Comparison of ENCODE assay signal across 8 cellular contexts in genomic region chr16:4803479-4804243, GRCh38. TPM values are rescaled to one million over a fixed set of nuclear protein-coding genes. Genes with fewer than 3 reads are reported as not detected.
DNase-seq lines count a peak whose midpoint lies in the region; ATAC-seq and TF ChIP-seq lines count a peak whose summit lies in the region.

No MANE protein-coding gene starts in this region.

- H3K79me2 ChIP-seq in KMS-11 (ENCODE audit: insufficient read depth, low read depth): no peaks in the 10 kb centered on the region

- H3K36me3 Mint-ChIP-seq in CD14-positive monocyte: peaks cover 32 to 60% of the 10 kb centered on the region in 2 donors
- H3K36me3 Mint-ChIP-seq in naive thymus-derived CD4-positive, alpha-beta T cell: peaks cover 3 to 12% (median 6%) of the 10 kb centered on the region in 5 donors

- H4K20me1 ChIP-seq in KMS-11 (ENCODE audit: insufficient read depth): no peaks in the 10 kb centered on the region

- H3K27me3 Mint-ChIP-seq in CD14-positive monocyte (ENCODE audit: low read depth in 3 of 3): peaks cover 0 to 2% (median 0%) of the 10 kb centered on the region in 3 donors
- no peaks in the 10 kb centered on the region for H3K27me3 Mint-ChIP-seq in naive thymus-derived CD4-positive, alpha-beta T cell

- H3K4me2 ChIP-seq in KMS-11: peak overlapping the region; percentile 94

- peak overlapping the region; percentile 87 to 89 for H3K4me3 Mint-ChIP-seq in CD14-positive monocyte
- peak overlapping the region in 5 of 10 donors; percentile 44 to 86 (median 73) for H3K4me3 Mint-ChIP-seq in naive thymus-derived CD4-positive, alpha-beta T cell

- H3K9me3 Mint-ChIP-seq in CD14-positive monocyte: no peaks in the 10 kb centered on the region
- H3K9me3 Mint-ChIP-seq in naive thymus-derived CD4-positive, alpha-beta T cell: no peaks in the 10 kb centered on the region

- no peaks in the 10 kb centered on the region for H3K27me3 ChIP-seq in KMS-11 (ENCODE audit: insufficient read depth, low read depth)
- no peaks in the 10 kb centered on the region for H3K27me3 ChIP-seq in naive thymus-derived CD4-positive, alpha-beta T cell (ENCODE audit: control insufficient read depth in 2 of 2, insufficient read depth in 2 of 2, low read length in 2 of 2)

- CTCF ChIA-PET in naive thymus-derived CD4-positive, alpha-beta T cell (lab: Charles Lee): interaction anchor here (0.9 kb wide), 1 partner anchor 14 kb away, joined by 3 read pairs; no protein-coding TSS in a partner anchor

- peaks cover 13% of the 10 kb centered on the region for H3K4me1 ChIP-seq in KMS-11 (ENCODE audit: low read depth, poor library complexity, severe bottlenecking)
- H3K4me1 ChIP-seq in naive thymus-derived CD4-positive, alpha-beta T cell (ENCODE audit: control insufficient read depth in 2 of 2, insufficient read depth in 2 of 2, low read length in 2 of 2): peaks cover 10 to 18% of the 10 kb centered on the region in 2 donors

- no peak for DNase-seq in CD14-positive monocyte (ENCODE audit: low spot score)
- peak; percentile 17 for DNase-seq in astrocyte of the hippocampus (ENCODE audit: low read depth, low spot score)
- no peak for DNase-seq in naive thymus-derived CD4-positive, alpha-beta T cell
- DNase-seq in CD1c-positive myeloid dendritic cell (ENCODE audit: extremely low spot score): no peak
- no peak for DNase-seq in effector CD4-positive, alpha-beta T cell
- DNase-seq in kidney glomerular epithelial cell (lab: John Stamatoyannopoulos, UW): no peak

- H3K4me3 ChIP-seq in KMS-11 (IDR thresholded peaks at IDR 0.05; ENCODE audit: insufficient read depth, low read depth, low read length): no peak overlapping the region
- H3K4me3 ChIP-seq in naive thymus-derived CD4-positive, alpha-beta T cell (ENCODE audit: low read length): no peak overlapping the region

- H3K36me3 ChIP-seq in KMS-11 (ENCODE audit: insufficient read depth): peaks cover 8% of the 10 kb centered on the region; the same call in 1 of the 2 replicates
- H3K36me3 ChIP-seq in naive thymus-derived CD4-positive, alpha-beta T cell (ENCODE audit: control insufficient read depth in 2 of 3, insufficient read depth in 3 of 3, low read length in 3 of 3): peaks cover 0 to 23% (median 3%) of the 10 kb centered on the region in 3 experiments

- intact Hi-C loops in CD14-positive monocyte (cut with micrococcal nuclease): loop anchor here (2.0 to 5.0 kb wide), 4 partner anchors 36 to 71 kb away; partner anchors contain the start of genes ANKS3 (in 2 of the 2), DNAAF8 (in 2 of the 2), GLYR1 (in 2 of the 2) and UBN1 (in 2 of the 2)
- intact Hi-C loops in naive thymus-derived CD4-positive, alpha-beta T cell (cut with micrococcal nuclease): loop anchor here (2.0 to 10.0 kb wide), 5 partner anchors 153 to 1649 kb away; partner anchors contain the start of gene MGRN1 (in 1 of the 2)

- no peaks in the 10 kb centered on the region for H3K9me3 ChIP-seq in naive thymus-derived CD4-positive, alpha-beta T cell (ENCODE audit: control insufficient read depth in 2 of 3, low read length in 3 of 3)

- no peak for ATAC-seq in naive thymus-derived CD4-positive, alpha-beta T cell
- no peak for ATAC-seq in HG03175 (IDR thresholded peaks at IDR 0.05; ENCODE audit: unreplicated experiment)

- no peak overlapping the region; the same call in 1 of the 2 replicates for H3K27ac ChIP-seq in KMS-11
- H3K27ac ChIP-seq in naive thymus-derived CD4-positive, alpha-beta T cell (ENCODE audit: low read depth, low read length): peak overlapping the region; percentile 60

- TF ChIP-seq CTCF in CD14-positive monocyte (IDR thresholded peaks at IDR 0.05) (no peak), KMS-11 (conservative IDR thresholded peaks at IDR 0.05; ENCODE audit: low read depth, low read length) (no peak)

- H3K9ac ChIP-seq in KMS-11: no peak overlapping the region

- POLR2A ChIA-PET in naive thymus-derived CD4-positive, alpha-beta T cell (lab: Charles Lee): interaction anchor here (0.6 to 3.3 kb wide), 5 partner anchors 35 to 382 kb away, joined by 3 to 27 read pairs (median 11); partner anchors contain the start of genes GLYR1, UBN1 and ZNF500

- peak overlapping the region; percentile 86 to 97 (median 96) for H3K27ac Mint-ChIP-seq in CD14-positive monocyte
- peak overlapping the region in 4 of 9 donors; percentile 34 to 69 (median 52) for H3K27ac Mint-ChIP-seq in naive thymus-derived CD4-positive, alpha-beta T cell

- no peak overlapping the region for H2AFZ ChIP-seq in KMS-11 (ENCODE audit: low read depth)

- H3K4me1 Mint-ChIP-seq in CD14-positive monocyte: peaks cover 42% of the 10 kb centered on the region
- H3K4me1 Mint-ChIP-seq in naive thymus-derived CD4-positive, alpha-beta T cell: peaks cover 7 to 19% (median 12%) of the 10 kb centered on the region in 7 donors

RNA-seq across cellular contexts. Expression of gene ROGDI, which starts 1.2 kb away (rescaled TPM):
- 10 to 100 TPM; 40.9 to 54.4 TPM for polyA plus RNA-seq in CD14-positive monocyte
- total RNA-seq in naive thymus-derived CD4-positive, alpha-beta T cell: 10 to 100 TPM in 3 of 5 experiments, 1 to 10 TPM in 2; 7.4 to 29.0 (median 10.1) TPM
- 1 to 10 TPM; 7.9 to 8.3 TPM for polyA plus RNA-seq in naive thymus-derived CD4-positive, alpha-beta T cell

RNA-seq across cellular contexts. Expression of gene SMIM22, which starts 8.5 kb away (rescaled TPM):
- polyA plus RNA-seq in CD14-positive monocyte: not detected
- not detected for total RNA-seq in naive thymus-derived CD4-positive, alpha-beta T cell
- polyA plus RNA-seq in naive thymus-derived CD4-positive, alpha-beta T cell: not detected

RNA-seq across cellular contexts. Expression of gene SEPTIN12, which starts 15.5 kb away (rescaled TPM):
- polyA plus RNA-seq in CD14-positive monocyte: not detected
- not detected for total RNA-seq in naive thymus-derived CD4-positive, alpha-beta T cell
- not detected for polyA plus RNA-seq in naive thymus-derived CD4-positive, alpha-beta T cell

RNA-seq across cellular contexts. Expression of gene ZNF500, which starts 36.7 kb away (rescaled TPM):
- 1 to 10 TPM; 2.4 to 5.2 TPM for polyA plus RNA-seq in CD14-positive monocyte
- 10 to 100 TPM; 13.8 to 43.0 (median 24.7) TPM for total RNA-seq in naive thymus-derived CD4-positive, alpha-beta T cell
- 10 to 100 TPM; 11.0 to 25.7 TPM for polyA plus RNA-seq in naive thymus-derived CD4-positive, alpha-beta T cell

RNA-seq across cellular contexts. Expression of gene GLYR1, which starts 43.4 kb away (rescaled TPM):
- 10 to 100 TPM; 34.2 to 41.9 TPM for polyA plus RNA-seq in CD14-positive monocyte
- total RNA-seq in naive thymus-derived CD4-positive, alpha-beta T cell: 100 to 1,000 TPM in 4 of 5 experiments, 10 to 100 TPM in 1; 98.7 to 122 (median 108) TPM
- polyA plus RNA-seq in naive thymus-derived CD4-positive, alpha-beta T cell: 10 to 100 TPM; 32.0 to 44.9 TPM

Comparison
In these comparisons a context has a peak if more than half of its experiments do, and no peak if none do; other contexts are left out.
1. RNA of gene ROGDI, which starts 1.2 kb away (polyA plus RNA-seq): 40.9 to 54.4 TPM in CD14-positive monocyte; 7.9 to 8.3 TPM in naive thymus-derived CD4-positive, alpha-beta T cell; every median in the first group is over 4 times any median in the second.